27 cellular contexts compared by ENCODE assay signal in the genomic region with DNA sequence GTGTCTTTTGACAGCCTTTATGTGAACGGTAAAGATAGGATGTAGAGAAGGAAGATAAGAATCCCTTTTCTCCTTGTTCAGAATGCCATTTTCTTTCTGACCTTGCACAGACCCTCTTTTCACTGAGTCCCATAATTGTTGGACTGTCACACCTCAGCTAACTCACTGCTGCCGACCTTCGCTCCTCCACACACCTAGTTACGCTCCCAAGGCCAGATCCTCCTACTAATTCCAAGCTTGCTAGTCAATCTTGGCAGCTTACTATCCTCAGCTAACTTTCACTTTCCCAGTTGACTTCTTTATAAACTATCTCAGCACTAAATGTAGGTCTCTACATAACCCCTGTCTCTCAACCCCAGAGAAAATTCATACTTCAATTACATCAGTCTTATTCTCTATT.
A peak's percentile ranks its signal among the peaks of the same experiment; 100 is the strongest.
DNase-seq lines count a peak whose midpoint lies in the region; ATAC-seq, FAIRE-seq and TF ChIP-seq lines count a peak whose summit lies in the region.
"Had no signal": no experiment of that assay in that cellular context is flagged by ENCODE, and none has a peak within 500 bp of the region (broad histone marks: within the 10 kb centered on the region; RNA-seq: fewer than 3 reads in every experiment).

No MANE protein-coding gene starts in this region.

- TF ChIP-seq CTCF in right lobe of liver (IDR thresholded peaks at IDR 0.05) (no peak), HepG2 (CRISPR knock-in tag; IDR thresholded peaks at IDR 0.05) (no peak), pancreas (IDR thresholded peaks at IDR 0.05) (no peak)

- no peak overlapping the region for H2AFZ ChIP-seq in HepG2 (ENCODE audit: low read length)
- H2AFZ ChIP-seq: PC-9 had no signal

- in situ Hi-C loops in HepG2 (cut with HindIII; ENCODE audit: extremely low pct_ligation_motif_present, low pct_unique_long_range_greater_than_20kb): no loop called here

- H4K20me1 ChIP-seq in HepG2 (ENCODE audit: insufficient read depth, low read length): no peaks in the 10 kb centered on the region

- H3K4me2 ChIP-seq in HepG2 (ENCODE audit: low read depth, low read length): no peak overlapping the region
- H3K4me2 ChIP-seq: PC-9 had no signal

- 62% methylated on average over 4 of the region's 4 CpGs for WGBS in right lobe of liver (ENCODE audit: insufficient coverage, low coverage, low lambda C conversion rate, missing lambda C conversion rate)
- WGBS in HepG2 (ENCODE audit: low lambda C conversion rate): under 1% methylated on average over 4 of the region's 4 CpGs
- WGBS in pancreas, 2 donors: 32 to 36% methylated on average over 4 of the region's 4 CpGs

- TF ChIP-seq POLR2A in right lobe of liver (IDR thresholded peaks at IDR 0.05) (no peak), HepG2 (IDR thresholded peaks at IDR 0.05; ENCODE audit: insufficient read depth in 1 of 2, low read depth in 2 of 2, low read length in 2 of 2) (no peak)

- no peak for TF ChIP-seq EP300 in HepG2 (IDR thresholded peaks at IDR 0.05; ENCODE audit: low read depth in 2 of 2, low read length in 2 of 2)
- no peak for TF ChIP-seq EP300 in HepG2 (CRISPR knock-in tag; IDR thresholded peaks at IDR 0.05; ENCODE audit: borderline replicate concordance)

- H3K36me3 ChIP-seq in right lobe of liver (no peaks in the 10 kb centered on the region), HepG2 (replicated peaks in 1 of 2; ENCODE audit: control insufficient read depth in 1 of 2, insufficient read depth in 2 of 2, low read length in 2 of 2) (no peaks in the 10 kb centered on the region), pancreas (no peaks in the 10 kb centered on the region)
- H3K36me3 ChIP-seq: SJCRH30 had no signal

- no peaks in the 10 kb centered on the region for H3K4me1 ChIP-seq in right lobe of liver
- no peaks in the 10 kb centered on the region for H3K4me1 ChIP-seq in HepG2 (ENCODE audit: insufficient read depth, low read length)
- no peaks in the 10 kb centered on the region for H3K4me1 ChIP-seq in pancreas
- H3K4me1 ChIP-seq: SJCRH30 had no signal

- intact Hi-C loops in right lobe of liver (cut with DNase I) (no loop called here), HepG2 (cut with micrococcal nuclease; ENCODE audit: unreplicated experiment) (no loop called here), pancreas (cut with DNase I) (no loop called here), posterior cingulate gyrus (cut with DNase I) (no loop called here)

- no TSS peak for BruUV-seq in HepG2 (replicated peaks; lab: Mats Ljungman, UMichigan)

- no peak for TF ChIP-seq RAD21 in HepG2 (CRISPR knock-in tag; IDR thresholded peaks at IDR 0.05)

- ATAC-seq in right lobe of liver (peak; percentile 25 to 98 (median 80)), HepG2 (no peak), pancreas (no peak)
- ATAC-seq: HCT116, Right ventricle myocardium inferior, SK-N-SH treated with all-trans-retinoic acid at 6 μM for 48 hours had no signal

- H3K27me3 ChIP-seq in right lobe of liver: no peaks in the 10 kb centered on the region
- H3K27me3 ChIP-seq in HepG2 (ENCODE audit: control insufficient read depth in 1 of 2, insufficient read depth in 2 of 2, low read length in 2 of 2): no peaks in the 10 kb centered on the region
- H3K27me3 ChIP-seq in pancreas: no peaks in the 10 kb centered on the region
- H3K27me3 ChIP-seq: SJCRH30 had no signal

- H3K27ac ChIP-seq in right lobe of liver (no peak overlapping the region), HepG2 (ENCODE audit: extremely low read length, insufficient read depth, low read length) (no peak overlapping the region), pancreas (no peak overlapping the region)
- H3K27ac ChIP-seq: PC-9, SJCRH30 had no signal

- CTCF ChIA-PET in HepG2 (lab: Yijun Ruan, JAX; ENCODE audit: low intra/inter-chr PET ratio, low total read pairs): no interaction called here

- H3K79me2 ChIP-seq in HepG2 (ENCODE audit: insufficient read depth, low read length): no peaks in the 10 kb centered on the region

- POLR2A ChIA-PET in HepG2 (lab: Yijun Ruan, JAX): no interaction called here

- DNase-seq in right lobe of liver: peak in 2 of 3 donors; percentile 43 to 52
- DNase-seq in HepG2 (ENCODE audit: low spot score): no peak
- DNase-seq in fibroblast of peridontal ligament (ENCODE audit: extremely low read depth): peak; percentile 18
- DNase-seq in mucosa of gallbladder (ENCODE audit: low spot score): peak; percentile 42
- DNase-seq in NCI-H2196 (lab: John Stamatoyannopoulos, UW; ENCODE audit: unreplicated experiment): no peak
- no peak for DNase-seq in pancreas
- no peak for DNase-seq in posterior cingulate gyrus
- no peak for DNase-seq in NCI-H128 (lab: John Stamatoyannopoulos, UW; ENCODE audit: unreplicated experiment)
- DNase-seq: 8988T, ACHN, DMS153, DND-41, GOT3, KBM-7, MV-4-11, NCI-H1105, NCI-H146, NCI-H1930, NCI-H2107, NCI-H526 treated with DMSO at 0.1 percent for 48 hours, PC-9, SJCRH30 had no signal

- H3K9me3 ChIP-seq in right lobe of liver (no peaks in the 10 kb centered on the region), HepG2 (ENCODE audit: low read length) (peaks cover 86% of the 10 kb centered on the region), pancreas (no peaks in the 10 kb centered on the region)
- H3K9me3 ChIP-seq: SJCRH30 had no signal

- FAIRE-seq in HepG2 (lab: Jason Lieb, UNC): no peak
- no peak for FAIRE-seq in pancreas (lab: Jason Lieb, UNC)
- FAIRE-seq: GM18507, HTR-8/SVneo had no signal

- H3K4me3 ChIP-seq in right lobe of liver (no peak overlapping the region), HepG2 (replicated peaks in 1 of 3; ENCODE audit: insufficient read depth in 1 of 3, low read depth in 2 of 3, low read length in 3 of 3) (no peak overlapping the region), pancreas (no peak overlapping the region)
- H3K4me3 ChIP-seq: PC-9, SJCRH30 had no signal

- no peak overlapping the region for H3K9ac ChIP-seq in HepG2 (ENCODE audit: insufficient read depth, low read depth, low read length)

TF ChIP-seq in HepG2, 621 proteins besides CTCF, POLR2A, EP300 and RAD21:
- no peak for TF ChIP-seq CC2D1A (CRISPR knock-in tag; IDR thresholded peaks at IDR 0.05)
- TF ChIP-seq, protein P1, sequence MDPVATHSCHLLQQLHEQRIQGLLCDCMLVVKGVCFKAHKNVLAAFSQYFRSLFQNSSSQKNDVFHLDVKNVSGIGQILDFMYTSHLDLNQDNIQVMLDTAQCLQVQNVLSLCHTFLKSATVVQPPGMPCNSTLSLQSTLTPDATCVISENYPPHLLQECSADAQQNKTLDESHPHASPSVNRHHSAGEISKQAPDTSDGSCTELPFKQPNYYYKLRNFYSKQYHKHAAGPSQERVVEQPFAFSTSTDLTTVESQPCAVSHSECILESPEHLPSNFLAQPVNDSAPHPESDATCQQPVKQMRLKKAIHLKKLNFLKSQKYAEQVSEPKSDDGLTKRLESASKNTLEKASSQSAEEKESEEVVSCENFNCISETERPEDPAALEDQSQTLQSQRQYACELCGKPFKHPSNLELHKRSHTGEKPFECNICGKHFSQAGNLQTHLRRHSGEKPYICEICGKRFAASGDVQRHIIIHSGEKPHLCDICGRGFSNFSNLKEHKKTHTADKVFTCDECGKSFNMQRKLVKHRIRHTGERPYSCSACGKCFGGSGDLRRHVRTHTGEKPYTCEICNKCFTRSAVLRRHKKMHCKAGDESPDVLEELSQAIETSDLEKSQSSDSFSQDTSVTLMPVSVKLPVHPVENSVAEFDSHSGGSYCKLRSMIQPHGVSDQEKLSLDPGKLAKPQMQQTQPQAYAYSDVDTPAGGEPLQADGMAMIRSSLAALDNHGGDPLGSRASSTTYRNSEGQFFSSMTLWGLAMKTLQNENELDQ (CRISPR knock-in tag; IDR thresholded peaks at IDR 0.05; ENCODE audit: borderline replicate concordance): no peak

Comparison
In these comparisons a context has a peak if more than half of its experiments do, and no peak if none do; other contexts are left out.
1. ATAC-seq: peak in right lobe of liver (4 of 4); none in HepG2 (single experiment) and pancreas (0 of 4).
2. DNase-seq: peak in right lobe of liver (2 of 3), fibroblast of peridontal ligament (single experiment) and mucosa of gallbladder (single experiment); none in HepG2 (single experiment), NCI-H2196 (single experiment), pancreas (0 of 6), posterior cingulate gyrus (0 of 10) and NCI-H128 (single experiment).